8 cellular contexts compared by ENCODE assay signal in the genomic region with DNA sequence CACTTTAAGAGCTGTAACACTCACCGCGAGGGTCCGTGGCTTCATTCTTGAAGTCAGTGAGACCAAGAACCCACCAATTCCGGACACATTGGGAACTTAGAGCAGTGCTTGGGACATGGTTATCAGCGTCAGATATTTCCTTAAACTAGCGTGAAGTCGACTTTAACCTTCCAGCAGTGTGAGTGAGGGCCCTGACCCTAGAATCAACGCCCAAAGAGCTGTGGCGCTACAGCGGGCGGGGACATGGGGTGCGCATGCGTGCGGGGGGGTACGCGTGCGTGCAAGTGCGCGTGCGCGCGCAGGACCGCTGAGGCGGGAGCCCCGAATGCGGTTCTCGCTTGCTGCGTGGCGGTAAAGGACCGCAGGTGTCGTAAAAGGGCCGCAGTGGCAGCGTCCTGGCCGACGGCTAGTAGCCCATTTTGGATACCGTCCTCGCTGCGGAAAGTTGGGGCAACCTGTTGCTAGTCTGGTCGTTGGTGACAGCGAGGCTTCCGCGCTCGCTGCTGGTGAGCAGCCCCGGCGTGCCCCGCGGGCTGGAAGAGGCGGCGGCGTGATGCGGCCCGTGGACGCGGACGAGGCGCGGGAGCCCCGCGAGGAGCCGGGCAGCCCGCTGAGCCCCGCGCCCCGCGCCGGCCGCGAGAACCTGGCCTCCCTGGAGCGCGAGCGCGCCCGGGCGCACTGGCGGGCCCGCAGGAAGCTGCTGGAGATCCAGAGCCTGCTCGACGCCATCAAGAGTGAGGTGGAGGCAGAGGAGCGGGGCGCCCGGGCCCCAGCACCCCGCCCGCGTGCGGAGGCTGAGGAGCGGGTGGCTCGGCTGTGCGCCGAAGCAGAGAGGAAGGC. TPM values are rescaled to one million over a fixed set of nuclear protein-coding genes. Genes with fewer than 3 reads are reported as not detected.
DNase-seq lines count a peak whose midpoint lies in the region; ATAC-seq, FAIRE-seq and TF ChIP-seq lines count a peak whose summit lies in the region.

No MANE protein-coding gene starts in this region.

- H3K4me3 Mint-ChIP-seq in CD8-positive, alpha-beta memory T cell = peak overlapping the region; percentile 95 to 99 (median 97)
- peak overlapping the region; percentile 78 for H3K4me3 Mint-ChIP-seq in mesothelial cell of epicardium

- peak overlapping the region; percentile 97 for H2AFZ ChIP-seq in endothelial cell of umbilical vein (ENCODE audit: low read depth, low read length)

- no peaks in the 10 kb centered on the region for H3K9me3 ChIP-seq in CD8-positive, alpha-beta memory T cell (ENCODE audit: low read length)
- no peaks in the 10 kb centered on the region for H3K9me3 ChIP-seq in endothelial cell of umbilical vein (replicated peaks; ENCODE audit: control insufficient read depth, insufficient read depth, low read length)

- peaks cover 0 to 3% (median 0%) of the 10 kb centered on the region in 5 donors for H3K9me3 Mint-ChIP-seq in CD8-positive, alpha-beta memory T cell
- no peaks in the 10 kb centered on the region for H3K9me3 Mint-ChIP-seq in mesothelial cell of epicardium

- peaks cover 9 to 60% (median 16%) of the 10 kb centered on the region in 3 donors for H3K36me3 Mint-ChIP-seq in CD8-positive, alpha-beta memory T cell
- H3K36me3 Mint-ChIP-seq in mesothelial cell of epicardium = peaks cover 24% of the 10 kb centered on the region

- peaks cover 0 to 3% of the 10 kb centered on the region in 2 donors for H3K27me3 Mint-ChIP-seq in CD8-positive, alpha-beta memory T cell
- no peaks in the 10 kb centered on the region for H3K27me3 Mint-ChIP-seq in mesothelial cell of epicardium (ENCODE audit: low read depth)

- ATAC-seq in GM19455 (IDR thresholded peaks at IDR 0.05; ENCODE audit: unreplicated experiment) = peak; percentile 76

- POLR2A ChIA-PET in CD8-positive, alpha-beta memory T cell (lab: Charles Lee) = interaction anchor here (0.6 to 4.6 kb wide), 28 partner anchors 8 to 394 kb away, joined by 3 to 77 read pairs (median 6); a partner anchor contains a TSS
- POLR2A ChIA-PET in endothelial cell of umbilical vein (lab: Charles Lee) = interaction anchor here (0.7 to 1.5 kb wide), 6 partner anchors 9 to 43 kb away, joined by 3 to 7 read pairs (median 4); a partner anchor contains a TSS

- H4K20me1 ChIP-seq in endothelial cell of umbilical vein (replicated peaks; ENCODE audit: control insufficient read depth, extremely low read depth, insufficient read depth, low read length) = no peaks in the 10 kb centered on the region

- H3K9me1 ChIP-seq in endothelial cell of umbilical vein (replicated peaks; ENCODE audit: control insufficient read depth, extremely low read depth, insufficient read depth, low read length) = no peaks in the 10 kb centered on the region

- peak overlapping the region; percentile 84 for H3K27ac ChIP-seq in CD8-positive, alpha-beta memory T cell (ENCODE audit: low read depth, low read length)
- H3K27ac ChIP-seq in HL-60 (replicated peaks) = peak overlapping the region; percentile 87
- no peak overlapping the region for H3K27ac ChIP-seq in endothelial cell of umbilical vein (ENCODE audit: insufficient read depth, low read depth, low read length)

- DNase-seq in CD8-positive, alpha-beta memory T cell = peak; percentile 92 to 97 (median 95)
- DNase-seq in HL-60 (ENCODE audit: low read depth in 1 of 2, low spot score in 1 of 2) = peak; percentile 97
- DNase-seq in NOMO-1 (lab: John Stamatoyannopoulos, UW; ENCODE audit: unreplicated experiment in 2 of 2) = peak; percentile 93 to 94
- DNase-seq in activated CD8-positive, alpha-beta memory T cell treated with anti-CD3 and anti-CD28 coated beads, Interleukin-2, amount 50 U/mL, for 24 hours (ENCODE audit: extremely low read depth) = peak; percentile 85
- peak; percentile 97 for DNase-seq in endothelial cell of umbilical vein (ENCODE audit: low read depth, low spot score)
- peak; percentile 87 to 90 for DNase-seq in mesothelial cell of epicardium (ENCODE audit: low spot score in 2 of 2, unreplicated experiment in 2 of 2)
- peak; percentile 79 to 86 for DNase-seq in stimulated activated CD8-positive, alpha-beta memory T cell treated with anti-CD3 and anti-CD28 coated beads, Interleukin-15, amount 100 ng/mL, for 4 hours (ENCODE audit: low read depth in 2 of 2)

- dilution Hi-C loops in endothelial cell of umbilical vein (cut with MboI; ENCODE audit: extremely low pct_ligation_motif_present, low sequenced_read_pairs) = no loop called here

- H3K4me1 ChIP-seq in CD8-positive, alpha-beta memory T cell (ENCODE audit: insufficient read depth, low read length) = peaks cover 30% of the 10 kb centered on the region
- H3K4me1 ChIP-seq in endothelial cell of umbilical vein (ENCODE audit: control insufficient read depth, extremely low read depth, insufficient read depth, low read length) = peaks cover 10% of the 10 kb centered on the region

- H3K79me2 ChIP-seq in endothelial cell of umbilical vein (ENCODE audit: control insufficient read depth, insufficient read depth, low read length) = peaks cover 27% of the 10 kb centered on the region

- intact Hi-C loops in endothelial cell of umbilical vein (cut with micrococcal nuclease) = loop anchor here (1.0 to 2.0 kb wide), 3 partner anchors 34 to 43 kb away; a partner anchor contains a TSS

- TF ChIP-seq CTCF in HL-60 (IDR thresholded peaks at IDR 0.05; ENCODE audit: insufficient read depth, low read length) (no peak), endothelial cell of umbilical vein (IDR thresholded peaks at IDR 0.05; ENCODE audit: extremely low read depth in 1 of 2, insufficient read depth in 1 of 2, low read depth in 1 of 2, low read length in 2 of 2) (no peak), mesothelial cell of epicardium (IDR thresholded peaks at IDR 0.05; ENCODE audit: unreplicated experiment) (no peak)

- peak overlapping the region; percentile 65 for H3K4me3 ChIP-seq in CD8-positive, alpha-beta memory T cell (ENCODE audit: low read length)
- H3K4me3 ChIP-seq in HL-60 (replicated peaks; ENCODE audit: insufficient read depth, low read length) = peak overlapping the region; percentile 77
- peak overlapping the region; percentile 25 to 71 (median 49) for H3K4me3 ChIP-seq in endothelial cell of umbilical vein (replicated peaks in 1 of 3; ENCODE audit: insufficient read depth in 1 of 3, low read depth in 1 of 3, low read length in 3 of 3)

- peak; percentile 77 for TF ChIP-seq POLR2A in endothelial cell of umbilical vein (IDR thresholded peaks at IDR 0.05; ENCODE audit: low read depth, low read length)

- peaks cover 14% of the 10 kb centered on the region for H3K36me3 ChIP-seq in CD8-positive, alpha-beta memory T cell (ENCODE audit: insufficient read depth, low read length)
- H3K36me3 ChIP-seq in endothelial cell of umbilical vein (ENCODE audit: control insufficient read depth in 2 of 2, extremely low read depth in 1 of 2, insufficient read depth in 2 of 2, low read length in 2 of 2) = no peaks in the 10 kb centered on the region

- peak overlapping the region; percentile 69 for H3K4me2 ChIP-seq in endothelial cell of umbilical vein (ENCODE audit: insufficient read depth, low read length)

- CTCF ChIA-PET in CD8-positive, alpha-beta memory T cell (lab: Charles Lee) = interaction anchor here (0.7 to 10.4 kb wide), 17 partner anchors 9 to 395 kb away, joined by 3 to 369 read pairs (median 6); a partner anchor contains a TSS
- CTCF ChIA-PET in endothelial cell of umbilical vein (lab: Charles Lee) = interaction anchor here (0.8 to 2.3 kb wide), 12 partner anchors 9 to 977 kb away, joined by 3 to 10 read pairs (median 4); a partner anchor contains a TSS

- TSS peak; percentile 76 for BruUV-seq in endothelial cell of umbilical vein (replicated peaks; lab: Mats Ljungman, UMichigan)

- peak; percentile 98 for FAIRE-seq in endothelial cell of umbilical vein (lab: Jason Lieb, UNC)

- peaks cover 50 to 51% (median 50%) of the 10 kb centered on the region in 3 donors for H3K4me1 Mint-ChIP-seq in CD8-positive, alpha-beta memory T cell
- peaks cover 37% of the 10 kb centered on the region for H3K4me1 Mint-ChIP-seq in mesothelial cell of epicardium

- H3K27ac Mint-ChIP-seq in CD8-positive, alpha-beta memory T cell = peak overlapping the region; percentile 97 to 99 (median 98)
- peak overlapping the region; percentile 96 for H3K27ac Mint-ChIP-seq in mesothelial cell of epicardium

- H3K27me3 ChIP-seq in CD8-positive, alpha-beta memory T cell (ENCODE audit: insufficient read depth, low read length, poor library complexity, severe bottlenecking) = no peaks in the 10 kb centered on the region
- H3K27me3 ChIP-seq in HL-60 (ENCODE audit: insufficient read depth, poor library complexity, severe bottlenecking) (no peaks in the 10 kb centered on the region), endothelial cell of umbilical vein (ENCODE audit: control insufficient read depth in 2 of 2, insufficient read depth in 2 of 2, low read length in 2 of 2) (no peaks in the 10 kb centered on the region)

- H3K9ac ChIP-seq in endothelial cell of umbilical vein (replicated peaks; ENCODE audit: extremely low read depth, insufficient read depth, low read length) = peak overlapping the region; percentile 66

RNA-seq across cellular contexts. Expression of a gene that starts 19.8 kb away (rescaled TPM):
- total RNA-seq in CD8-positive, alpha-beta memory T cell = 1 to 10 TPM; 1.0 to 1.2 TPM
- polyA plus RNA-seq in CD8-positive, alpha-beta memory T cell = 1.7 TPM
- total RNA-seq in endothelial cell of umbilical vein (not detected in 2 replicates), mesothelial cell of epicardium (1.1 to 4.6 TPM (median 3.4 TPM) in 3 replicates)
- 0.06 TPM in 1 of 2 replicates, not detected in the other for polyA plus RNA-seq in endothelial cell of umbilical vein
- not detected in 2 replicates for polyA plus RNA-seq in endothelial cell of umbilical vein (2011; cell fraction: cytosol; rRNA removed)
- not detected in 2 replicates for polyA plus RNA-seq in endothelial cell of umbilical vein (2011; cell fraction: nucleus; rRNA removed)
- polyA plus RNA-seq in endothelial cell of umbilical vein (2012) = not detected in 2 replicates
- not detected in 2 replicates for polyA minus RNA-seq in endothelial cell of umbilical vein
- 103 TPM for polyA minus RNA-seq in endothelial cell of umbilical vein (2011; cell fraction: cytosol; rRNA and poly(A)+ RNA removed)
- polyA minus RNA-seq in endothelial cell of umbilical vein (2011; cell fraction: nucleus; rRNA and poly(A)+ RNA removed) = 5.7 and 12.5 TPM in 2 replicates

RNA-seq across cellular contexts. Expression of a gene that starts 33.4 kb away (rescaled TPM):
- 100 to 1,000 TPM; 122 to 126 TPM for total RNA-seq in CD8-positive, alpha-beta memory T cell
- polyA plus RNA-seq in CD8-positive, alpha-beta memory T cell = 175 TPM
- total RNA-seq in endothelial cell of umbilical vein (317 and 335 TPM in 2 replicates), mesothelial cell of epicardium (242 to 249 TPM (median 246 TPM) in 3 replicates)
- 119 and 170 TPM in 2 replicates for polyA plus RNA-seq in endothelial cell of umbilical vein
- 199 and 217 TPM in 2 replicates for polyA plus RNA-seq in endothelial cell of umbilical vein (2011; cell fraction: cytosol; rRNA removed)
- polyA plus RNA-seq in endothelial cell of umbilical vein (2011; cell fraction: nucleus; rRNA removed) = 103 and 123 TPM in 2 replicates
- 279 and 381 TPM in 2 replicates for polyA plus RNA-seq in endothelial cell of umbilical vein (2012)
- 63.8 and 69.3 TPM in 2 replicates for polyA minus RNA-seq in endothelial cell of umbilical vein
- 46.6 TPM for polyA minus RNA-seq in endothelial cell of umbilical vein (2011; cell fraction: cytosol; rRNA and poly(A)+ RNA removed)
- 24.5 and 36.0 TPM in 2 replicates for polyA minus RNA-seq in endothelial cell of umbilical vein (2011; cell fraction: nucleus; rRNA and poly(A)+ RNA removed)

RNA-seq across cellular contexts. Expression of a gene that starts 35.8 kb away (rescaled TPM):
- 10 to 100 TPM; 54.9 to 55.9 TPM for total RNA-seq in CD8-positive, alpha-beta memory T cell
- 142 TPM for polyA plus RNA-seq in CD8-positive, alpha-beta memory T cell
- total RNA-seq in endothelial cell of umbilical vein (42.0 and 43.8 TPM in 2 replicates), mesothelial cell of epicardium (66.9 to 68.8 TPM (median 67.9 TPM) in 3 replicates)
- polyA plus RNA-seq in endothelial cell of umbilical vein = 15.6 and 28.7 TPM in 2 replicates
- 43.9 and 48.2 TPM in 2 replicates for polyA plus RNA-seq in endothelial cell of umbilical vein (2011; cell fraction: cytosol; rRNA removed)
- 23.6 and 39.9 TPM in 2 replicates for polyA plus RNA-seq in endothelial cell of umbilical vein (2011; cell fraction: nucleus; rRNA removed)
- polyA plus RNA-seq in endothelial cell of umbilical vein (2012) = 38.8 and 53.4 TPM in 2 replicates
- polyA minus RNA-seq in endothelial cell of umbilical vein = 20.0 and 28.4 TPM in 2 replicates
- 11.6 TPM for polyA minus RNA-seq in endothelial cell of umbilical vein (2011; cell fraction: cytosol; rRNA and poly(A)+ RNA removed)
- polyA minus RNA-seq in endothelial cell of umbilical vein (2011; cell fraction: nucleus; rRNA and poly(A)+ RNA removed) = 7.8 and 8.8 TPM in 2 replicates

RNA-seq across cellular contexts. Expression of a gene that starts 42.1 kb away (rescaled TPM):
- 10 to 100 TPM; 21.5 to 22.9 TPM for total RNA-seq in CD8-positive, alpha-beta memory T cell
- 96.7 TPM for polyA plus RNA-seq in CD8-positive, alpha-beta memory T cell
- total RNA-seq in endothelial cell of umbilical vein (12.7 and 13.1 TPM in 2 replicates), mesothelial cell of epicardium (17.0 to 18.1 TPM (median 18.0 TPM) in 3 replicates)
- 16.9 and 18.1 TPM in 2 replicates for polyA plus RNA-seq in endothelial cell of umbilical vein
- 11.0 and 12.2 TPM in 2 replicates for polyA plus RNA-seq in endothelial cell of umbilical vein (2011; cell fraction: cytosol; rRNA removed)
- 4.3 and 5.1 TPM in 2 replicates for polyA plus RNA-seq in endothelial cell of umbilical vein (2011; cell fraction: nucleus; rRNA removed)
- 8.4 and 8.8 TPM in 2 replicates for polyA plus RNA-seq in endothelial cell of umbilical vein (2012)
- 4.8 and 5.5 TPM in 2 replicates for polyA minus RNA-seq in endothelial cell of umbilical vein
- 7.0 TPM for polyA minus RNA-seq in endothelial cell of umbilical vein (2011; cell fraction: cytosol; rRNA and poly(A)+ RNA removed)
- polyA minus RNA-seq in endothelial cell of umbilical vein (2011; cell fraction: nucleus; rRNA and poly(A)+ RNA removed) = 1.3 and 2.5 TPM in 2 replicates
